ENCODE assay signal across 18 cellular contexts in genomic region chr2:128485761-128486639, GRCh38.
A peak's percentile ranks its signal among the peaks of the same experiment; 100 is the strongest.
DNase-seq lines count a peak whose midpoint lies in the region; ATAC-seq and TF ChIP-seq lines count a peak whose summit lies in the region.
"Had no signal": no experiment of that assay in that cellular context is flagged by ENCODE, and none has a peak within 500 bp of the region (broad histone marks: within the 10 kb centered on the region; RNA-seq: fewer than 3 reads in every experiment).

No MANE protein-coding gene starts in this region.

- ATAC-seq in HG02610 (IDR thresholded peaks at IDR 0.05; ENCODE audit: unreplicated experiment), result no peak
- no peak for ATAC-seq in HG03354 (IDR thresholded peaks at IDR 0.05; ENCODE audit: poor library complexity, severe bottlenecking, unreplicated experiment)

- H3K9me3 ChIP-seq in KOPT-K1 (ENCODE audit: insufficient read depth, low read length, poor library complexity, severe bottlenecking), result no peaks in the 10 kb centered on the region
- H3K9me3 ChIP-seq: HAP-1 had no signal

- TF ChIP-seq CTCF in mesothelial cell of epicardium (IDR thresholded peaks at IDR 0.05; ENCODE audit: unreplicated experiment) (no peak), progenitor cell of endocrine pancreas (IDR thresholded peaks at IDR 0.05; ENCODE audit: unreplicated experiment) (no peak)

- intact Hi-C loops in posterior vena cava (cut with DNase I), result no loop called here

- H3K27ac Mint-ChIP-seq in mesothelial cell of epicardium (peak overlapping the region; percentile 15), progenitor cell of endocrine pancreas (no peak overlapping the region)

- peak overlapping the region; percentile 5 for H3K27ac ChIP-seq in KOPT-K1 (ENCODE audit: low read depth, low read length, poor library complexity, severe bottlenecking)
- H3K27ac ChIP-seq: SK-N-MC had no signal

- H3K36me3 ChIP-seq in KOPT-K1 (ENCODE audit: insufficient read depth, low read length), result peaks cover 11% of the 10 kb centered on the region; the same call in 1 of the 2 replicates
- H3K36me3 ChIP-seq: HAP-1 had no signal

- H3K36me3 Mint-ChIP-seq in mesothelial cell of epicardium (peaks cover 5% of the 10 kb centered on the region), progenitor cell of endocrine pancreas (ENCODE audit: insufficient read depth) (peaks cover 3% of the 10 kb centered on the region)

- H3K4me1 Mint-ChIP-seq in mesothelial cell of epicardium (peaks cover 53% of the 10 kb centered on the region), progenitor cell of endocrine pancreas (ENCODE audit: low read depth) (peaks cover 27% of the 10 kb centered on the region)

- peaks cover 22% of the 10 kb centered on the region for H3K9me3 Mint-ChIP-seq in mesothelial cell of epicardium
- H3K9me3 Mint-ChIP-seq in progenitor cell of endocrine pancreas (ENCODE audit: low read depth), result peaks cover 8% of the 10 kb centered on the region

- H3K4me3 Mint-ChIP-seq in mesothelial cell of epicardium (no peak overlapping the region), progenitor cell of endocrine pancreas (ENCODE audit: low read depth) (no peak overlapping the region)

- H3K27me3 Mint-ChIP-seq in mesothelial cell of epicardium (ENCODE audit: low read depth), result no peaks in the 10 kb centered on the region
- H3K27me3 Mint-ChIP-seq in progenitor cell of endocrine pancreas, result peaks cover 44% of the 10 kb centered on the region

- DNase-seq in D341Med (ENCODE audit: low spot score) (peak; percentile 3), mesothelial cell of epicardium (ENCODE audit: low spot score in 2 of 2, unreplicated experiment in 2 of 2) (peak in 1 of 2 experiments; percentile 34), posterior vena cava (ENCODE audit: low spot score) (peak; percentile 68), COR-L47 (lab: John Stamatoyannopoulos, UW) (no peak), progenitor cell of endocrine pancreas (ENCODE audit: low spot score, unreplicated experiment) (no peak)
- DNase-seq: C1 segment of cervical spinal cord, DMS 273 treated with DMSO at 0.1 percent for 48 hours, NCI-H1092 treated with DMSO at 0.1 percent for 48 hours, NCI-H2081, NCI-H524, NCI-H82, OCI-M1, Right ventricle myocardium superior had no signal

Comparison
In these comparisons a context has a peak if more than half of its experiments do, and no peak if none do; other contexts are left out.
1. DNase-seq: peak in D341Med (single experiment) and posterior vena cava (single experiment); none in COR-L47 (single experiment) and progenitor cell of endocrine pancreas (single experiment).